1 cellular context compared by ENCODE assay signal in the genomic region with DNA sequence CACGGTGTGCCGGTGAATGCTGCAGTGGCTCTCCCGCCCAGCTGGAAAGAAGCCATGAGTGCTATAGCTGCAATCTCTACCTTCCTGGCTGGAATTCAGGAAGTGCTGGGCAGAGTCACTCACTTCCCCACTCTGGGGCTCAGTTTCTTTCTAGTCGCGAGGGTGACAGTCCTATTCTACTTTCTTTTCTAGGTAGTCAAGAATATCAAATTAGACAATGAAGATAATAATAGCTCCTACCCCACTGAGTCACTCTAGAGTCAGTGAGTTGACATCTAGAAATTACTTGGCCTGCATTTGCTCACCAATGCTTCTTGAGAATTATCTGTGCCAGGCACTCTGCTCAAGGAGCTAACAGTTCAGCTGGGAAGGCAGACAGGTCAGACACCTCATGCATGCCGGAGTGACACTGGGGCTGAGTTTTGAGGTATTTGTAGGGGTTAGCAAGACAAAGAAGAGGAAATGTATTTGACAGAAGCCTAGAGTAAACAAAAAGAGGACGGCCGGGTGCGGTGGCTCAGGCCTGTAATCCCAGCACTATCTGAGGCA.
TF ChIP-seq lines count a peak whose summit lies in the region.

No MANE protein-coding gene starts in this region.

TF ChIP-seq in HCT116, 20 proteins besides CTCF, POLR2A, EP300 and RAD21:
- no peak for TF ChIP-seq ELF1 (IDR thresholded peaks at IDR 0.05; ENCODE audit: borderline replicate concordance, low read depth)
